10 cellular contexts compared by ENCODE assay signal in genomic region chr7:33038639-33039038, GRCh38. TPM values are rescaled to one million over a fixed set of nuclear protein-coding genes. Genes with fewer than 3 reads are reported as not detected.
DNase-seq lines count a peak whose midpoint lies in the region; ATAC-seq and TF ChIP-seq lines count a peak whose summit lies in the region.
"Had no signal": no experiment of that assay in that cellular context is flagged by ENCODE, and none has a peak within 500 bp of the region (broad histone marks: within the 10 kb centered on the region; RNA-seq: fewer than 3 reads in every experiment).

No MANE protein-coding gene starts in this region.

- CTCF ChIA-PET in CD4-positive, alpha-beta memory T cell (lab: Charles Lee; ENCODE audit: partially characterized antibody), result interaction anchor here (0.9 to 3.2 kb wide), 2 partner anchors 70 to 193 kb away, joined by 3 to 20 read pairs; partner anchors contain the start of gene RP9

- peaks cover 28 to 62% (median 47%) of the 10 kb centered on the region in 4 donors for H3K4me1 Mint-ChIP-seq in CD4-positive, alpha-beta memory T cell
- H3K4me1 Mint-ChIP-seq in nephron, result peaks cover 37% of the 10 kb centered on the region

- DNase-seq in CD4-positive, alpha-beta memory T cell, result no peak
- DNase-seq in colonic mucosa, result no peak
- no peak for DNase-seq in iPS-NIHi7 (ENCODE audit: extremely low spot score)
- DNase-seq in thyroid gland, result no peak
- DNase-seq: activated CD4-positive, CD25-positive, alpha-beta regulatory T cell treated with anti-CD3 and anti-CD28 coated beads, Interleukin-2, amount 50 U/mL, for 72 hours; stimulated activated CD8-positive, alpha-beta memory T cell treated with anti-CD3 and anti-CD28 coated beads, Interleukin-4, amount 100 ng/mL, for 48 hours had no signal

- no peak for TF ChIP-seq POLR2A in thyroid gland (IDR thresholded peaks at IDR 0.05)

- H3K36me3 ChIP-seq in CD4-positive, alpha-beta memory T cell (ENCODE audit: insufficient read depth, low read length), result no peaks in the 10 kb centered on the region
- no peaks in the 10 kb centered on the region for H3K36me3 ChIP-seq in KOPT-K1 (ENCODE audit: insufficient read depth, low read length)
- H3K36me3 ChIP-seq in colonic mucosa, result no peaks in the 10 kb centered on the region
- no peaks in the 10 kb centered on the region for H3K36me3 ChIP-seq in thyroid gland

- TF ChIP-seq CTCF in colonic mucosa (IDR thresholded peaks at IDR 0.05), result no peak
- no peak for TF ChIP-seq CTCF in nephron (IDR thresholded peaks at IDR 0.05; ENCODE audit: unreplicated experiment in 3 of 3)
- no peak for TF ChIP-seq CTCF in thyroid gland (IDR thresholded peaks at IDR 0.05)

- no peak overlapping the region for H3K9ac ChIP-seq in colonic mucosa (ENCODE audit: low read depth in 2 of 2, low read length in 2 of 2)

- ATAC-seq in HG03159 (IDR thresholded peaks at IDR 0.05; ENCODE audit: unreplicated experiment), result no peak
- ATAC-seq in GM18517 (IDR thresholded peaks at IDR 0.05; ENCODE audit: unreplicated experiment), result no peak

- 17 to 45% methylated on average over 2 of the region's 2 CpGs for WGBS in thyroid gland, 2 donors

- H3K9me3 Mint-ChIP-seq in CD4-positive, alpha-beta memory T cell, result no peaks in the 10 kb centered on the region
- no peaks in the 10 kb centered on the region for H3K9me3 Mint-ChIP-seq in nephron

- no peaks in the 10 kb centered on the region for H3K27me3 ChIP-seq in CD4-positive, alpha-beta memory T cell (ENCODE audit: insufficient read depth, low read length)
- H3K27me3 ChIP-seq in colonic mucosa, result no peaks in the 10 kb centered on the region
- H3K27me3 ChIP-seq in thyroid gland, result no peaks in the 10 kb centered on the region

- POLR2A ChIA-PET in CD4-positive, alpha-beta memory T cell (lab: Charles Lee; ENCODE audit: partially characterized antibody), result interaction anchor here (1.2 to 4.9 kb wide), 5 partner anchors 16 to 148 kb away, joined by 3 to 70 read pairs (median 13); partner anchors contain the start of genes KBTBD2, NT5C3A and RP9

- H3K27ac Mint-ChIP-seq in CD4-positive, alpha-beta memory T cell, result peak overlapping the region in 6 of 7 donors; percentile 31 to 95 (median 90)
- H3K27ac Mint-ChIP-seq in nephron, result peak overlapping the region in 2 of 3 experiments; percentile 29 to 87

- H3K4me1 ChIP-seq in CD4-positive, alpha-beta memory T cell (ENCODE audit: insufficient read depth, low read length), result peaks cover 61% of the 10 kb centered on the region
- H3K4me1 ChIP-seq in colonic mucosa (peaks cover 8% of the 10 kb centered on the region), thyroid gland (peaks cover 26 to 39% of the 10 kb centered on the region in 2 donors)

- peaks cover 5 to 11% of the 10 kb centered on the region in 2 donors for H3K36me3 Mint-ChIP-seq in CD4-positive, alpha-beta memory T cell
- peaks cover 8% of the 10 kb centered on the region for H3K36me3 Mint-ChIP-seq in nephron (ENCODE audit: low read depth)

- H3K4me3 Mint-ChIP-seq in CD4-positive, alpha-beta memory T cell, result peak overlapping the region; percentile 89 to 96 (median 90)
- H3K4me3 Mint-ChIP-seq in nephron, result peak overlapping the region in 1 of 3 experiments; percentile 80

- H3K27me3 Mint-ChIP-seq in CD4-positive, alpha-beta memory T cell, result no peaks in the 10 kb centered on the region
- no peaks in the 10 kb centered on the region for H3K27me3 Mint-ChIP-seq in nephron (ENCODE audit: low read depth)

- H3K27ac ChIP-seq in CD4-positive, alpha-beta memory T cell (ENCODE audit: low read depth, low read length), result peak overlapping the region; percentile 55
- H3K27ac ChIP-seq in KOPT-K1 (ENCODE audit: low read depth, low read length, poor library complexity, severe bottlenecking) (peak overlapping the region; percentile 43), colonic mucosa (peak overlapping the region; percentile 71), thyroid gland (peak overlapping the region in 1 of 3 donors; percentile 48)

- H3K4me3 ChIP-seq in CD4-positive, alpha-beta memory T cell (ENCODE audit: low read length in 2 of 2), result peak overlapping the region in 1 of 2 donors; percentile 46
- H3K4me3 ChIP-seq in colonic mucosa, result peak overlapping the region; percentile 27
- H3K4me3 ChIP-seq in thyroid gland (replicated peaks in 1 of 3), result no peak overlapping the region

- intact Hi-C loops in CD4-positive, alpha-beta memory T cell (cut with micrococcal nuclease), result no loop called here
- intact Hi-C loops in colonic mucosa (cut with DNase I), result no loop called here
- intact Hi-C loops in thyroid gland (cut with DNase I), result no loop called here

- no peaks in the 10 kb centered on the region for H3K9me3 ChIP-seq in CD4-positive, alpha-beta memory T cell (ENCODE audit: control insufficient read depth in 1 of 2, low read length in 2 of 2)
- H3K9me3 ChIP-seq in KOPT-K1 (ENCODE audit: insufficient read depth, low read length, poor library complexity, severe bottlenecking), result no peaks in the 10 kb centered on the region
- no peaks in the 10 kb centered on the region for H3K9me3 ChIP-seq in colonic mucosa
- H3K9me3 ChIP-seq in thyroid gland, result no peaks in the 10 kb centered on the region

RNA-seq across cellular contexts. Expression of gene NT5C3A, which starts 23.9 kb away (rescaled TPM):
- 10 to 100 TPM; 44.2 to 44.3 TPM for total RNA-seq in CD4-positive, alpha-beta memory T cell
- 10 to 100 TPM; 53.4 to 93.9 TPM for polyA plus RNA-seq in CD4-positive, alpha-beta memory T cell
- total RNA-seq in colonic mucosa (100 to 1,000 TPM in 1 of 2 donors, 10 to 100 TPM in 1; 53.9 to 104 TPM), thyroid gland (10 to 100 TPM; 28.8 to 40.3 (median 30.2) TPM)
